ENCODE assay signal across 9 cellular contexts in genomic region chr18:8367217-8367988, GRCh38.
DNase-seq lines count a peak whose midpoint lies in the region; TF ChIP-seq lines count a peak whose summit lies in the region.
"Had no signal": no experiment of that assay in that cellular context is flagged by ENCODE, and none has a peak within 500 bp of the region (broad histone marks: within the 10 kb centered on the region; RNA-seq: fewer than 3 reads in every experiment).

No MANE protein-coding gene starts in this region.

- peak overlapping the region; percentile 6 for H3K4me3 Mint-ChIP-seq in activated naive CD8-positive, alpha-beta T cell

- H3K4me3 ChIP-seq in right atrium auricular region, result peak overlapping the region; percentile 13 to 44
- H3K4me3 ChIP-seq: BLaER1 had no signal

- H3K27ac Mint-ChIP-seq in activated naive CD8-positive, alpha-beta T cell, result no peak overlapping the region

- peak; percentile 50 to 71 for TF ChIP-seq CTCF in right atrium auricular region (IDR thresholded peaks at IDR 0.05)

- H3K4me1 Mint-ChIP-seq in activated naive CD8-positive, alpha-beta T cell (ENCODE audit: low read depth), result no peaks in the 10 kb centered on the region

- DNase-seq in NCI-H2196 (lab: John Stamatoyannopoulos, UW; ENCODE audit: unreplicated experiment) (peak; percentile 50), NCI-H2196 treated with DMSO at 0.1 percent for 48 hours (lab: John Stamatoyannopoulos, UW; ENCODE audit: unreplicated experiment) (no peak), NCI-H2029 treated with DMSO at 0.1 percent for 48 hours (lab: John Stamatoyannopoulos, UW) (peak; percentile 28), right atrium auricular region (ENCODE audit: low spot score) (no peak), putamen (ENCODE audit: low spot score) (peak; percentile 35), OCI-M2 (lab: John Stamatoyannopoulos, UW; ENCODE audit: unreplicated experiment) (no peak), AML-193 (lab: John Stamatoyannopoulos, UW) (no peak)

- H3K4me1 ChIP-seq in right atrium auricular region, result peaks cover 0 to 21% of the 10 kb centered on the region in 2 donors

- H3K9me3 Mint-ChIP-seq in activated naive CD8-positive, alpha-beta T cell (ENCODE audit: low read depth), result no peaks in the 10 kb centered on the region

- H3K36me3 Mint-ChIP-seq in activated naive CD8-positive, alpha-beta T cell, result no peaks in the 10 kb centered on the region

- no peaks in the 10 kb centered on the region for H3K36me3 ChIP-seq in right atrium auricular region
- H3K36me3 ChIP-seq: BLaER1 had no signal

- H3K27ac ChIP-seq in right atrium auricular region, result no peak overlapping the region
- H3K27ac ChIP-seq: BLaER1 had no signal

- H3K9me3 ChIP-seq in right atrium auricular region, result no peaks in the 10 kb centered on the region
- H3K9me3 ChIP-seq: BLaER1 had no signal

- peaks cover 30% of the 10 kb centered on the region for H3K27me3 Mint-ChIP-seq in activated naive CD8-positive, alpha-beta T cell

- no peaks in the 10 kb centered on the region for H3K27me3 ChIP-seq in right atrium auricular region
- H3K27me3 ChIP-seq: BLaER1 had no signal

Comparison
In these comparisons a context has a peak if more than half of its experiments do, and no peak if none do; other contexts are left out.
1. DNase-seq: peak in NCI-H2196 (single experiment), NCI-H2029 treated with DMSO at 0.1 percent for 48 hours (single experiment) and putamen (single experiment); none in NCI-H2196 treated with DMSO at 0.1 percent for 48 hours (single experiment), right atrium auricular region (single experiment), OCI-M2 (single experiment) and AML-193 (0 of 2).